ENCODE assay signal across 19 cellular contexts in genomic region chr11:44638032-44638431, GRCh38.
"Had no signal": no experiment of that assay in that cellular context is flagged by ENCODE, and none has a peak within 500 bp of the region (broad histone marks: within the 10 kb centered on the region; RNA-seq: fewer than 3 reads in every experiment).

No MANE protein-coding gene starts in this region.

- H3K27ac Mint-ChIP-seq: activated CD4-positive, alpha-beta T cell treated with anti-CD3 and anti-CD28 coated beads, Interleukin-2, amount 10 ng/mL, durations not matched to agents 7 days and 5 days; activated naive CD8-positive, alpha-beta T cell; activated T-cell treated with anti-CD3 and anti-CD28 coated beads, Interleukin-2, amount 50 U/mL, for 72 hours; endodermal cell; natural killer cell treated with Interleukin-12 subunit alpha and Interleukin-12 subunit beta and Interleukin-15 and Interleukin-18, amount 100 ng/mL, for 72 hours; stimulated activated naive CD8-positive, alpha-beta T cell treated with anti-CD3 and anti-CD28 coated beads, Interleukin-15, Interleukin-2, amounts not matched to agents 100 ng/mL and 50 ng/mL, for 24 hours; T-cell had no signal

- H3K4me3 Mint-ChIP-seq: activated CD4-positive, alpha-beta T cell treated with anti-CD3 and anti-CD28 coated beads, Interleukin-2, amount 10 ng/mL, durations not matched to agents 7 days and 5 days; activated naive CD8-positive, alpha-beta T cell; activated T-cell treated with anti-CD3 and anti-CD28 coated beads, Interleukin-2, amount 50 U/mL, for 72 hours; endodermal cell; natural killer cell treated with Interleukin-12 subunit alpha and Interleukin-12 subunit beta and Interleukin-15 and Interleukin-18, amount 100 ng/mL, for 72 hours; stimulated activated naive CD8-positive, alpha-beta T cell treated with anti-CD3 and anti-CD28 coated beads, Interleukin-15, Interleukin-2, amounts not matched to agents 100 ng/mL and 50 ng/mL, for 24 hours; T-cell had no signal

- H3K4me1 Mint-ChIP-seq: activated CD4-positive, alpha-beta T cell treated with anti-CD3 and anti-CD28 coated beads, Interleukin-2, amount 10 ng/mL, durations not matched to agents 7 days and 5 days had no signal

- H3K4me3 ChIP-seq: cardiac muscle cell, dorsolateral prefrontal cortex, left lung, pancreas, upper lobe of left lung had no signal

- H3K27me3 ChIP-seq: cardiac muscle cell, neutrophil, pancreas, upper lobe of left lung had no signal

- ATAC-seq: activated CD4-positive, CD25-positive, alpha-beta regulatory T cell treated with anti-CD3 and anti-CD28 coated beads, Interleukin-2, amount 50 U/mL, for 24 hours; activated T-cell treated with anti-CD3 and anti-CD28 coated beads, Interleukin-2, amount 50 U/mL, for 72 hours; left lung; natural killer cell treated with Interleukin-12 subunit alpha and Interleukin-12 subunit beta and Interleukin-15 and Interleukin-18, amount 100 ng/mL, for 72 hours; pancreas; SK-N-SH treated with all-trans-retinoic acid at 6 μM for 48 hours; T-cell had no signal

- H3K9me3 ChIP-seq: neutrophil, pancreas had no signal

- H3K27ac ChIP-seq: cardiac muscle cell, left lung, pancreas, upper lobe of left lung had no signal

- H3K36me3 ChIP-seq: cardiac muscle cell, left lung, neutrophil, pancreas, upper lobe of left lung had no signal

- DNase-seq: activated CD4-positive, alpha-beta T cell treated with anti-CD3 and anti-CD28 coated beads, Interleukin-2, amount 10 ng/mL, durations not matched to agents 7 days and 5 days; activated T-cell treated with anti-CD3 and anti-CD28 coated beads, Interleukin-2, amount 50 U/mL, for 72 hours; endodermal cell; erythroblast; kidney; left lung; mesenchymal stem cell; T-cell; T-helper 9 cell; upper lobe of left lung had no signal
